Comparison of ENCODE assay signal across 26 cellular contexts in the genomic region with DNA sequence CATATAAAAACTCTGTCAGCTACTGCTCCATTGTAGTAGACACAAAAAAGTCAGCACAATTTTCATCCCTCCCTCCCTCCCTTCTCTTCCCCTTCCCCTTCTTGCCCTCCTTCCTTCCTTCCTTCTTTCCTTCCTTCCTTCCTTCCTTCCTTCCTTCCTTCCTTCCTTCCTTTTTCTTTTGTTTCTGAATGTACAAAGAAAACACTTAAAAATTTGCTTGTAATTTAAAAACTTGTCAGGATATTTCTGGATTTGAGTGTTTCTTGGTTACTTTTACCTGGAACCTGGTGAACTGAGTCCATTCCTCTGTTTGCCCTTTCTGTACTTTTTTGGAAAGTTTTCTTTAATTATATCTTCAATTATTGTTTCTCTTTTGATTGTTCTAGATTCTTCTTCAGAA. TPM values are rescaled to one million over a fixed set of nuclear protein-coding genes. Genes with fewer than 3 reads are reported as not detected.
A peak's percentile ranks its signal among the peaks of the same experiment; 100 is the strongest.
DNase-seq lines count a peak whose midpoint lies in the region; ATAC-seq, FAIRE-seq and TF ChIP-seq lines count a peak whose summit lies in the region.
"Had no signal": no experiment of that assay in that cellular context is flagged by ENCODE, and none has a peak within 500 bp of the region (broad histone marks: within the 10 kb centered on the region; RNA-seq: fewer than 3 reads in every experiment).

No MANE protein-coding gene starts in this region.

- intact Hi-C loops in HepG2 (cut with micrococcal nuclease; ENCODE audit: unreplicated experiment) (no loop called here), right lobe of liver (cut with DNase I) (no loop called here), vagina (cut with DNase I) (no loop called here)

- ATAC-seq in HepG2 (no peak), right lobe of liver (no peak), GM18861 (IDR thresholded peaks at IDR 0.05; ENCODE audit: unreplicated experiment) (no peak)
- ATAC-seq: effector memory CD8-positive, alpha-beta T cell; left colon had no signal

- no peak overlapping the region for H2AFZ ChIP-seq in HepG2 (ENCODE audit: low read length)

- POLR2A ChIA-PET in HepG2 (lab: Yijun Ruan, JAX): no interaction called here

- H4K20me1 ChIP-seq in HepG2 (ENCODE audit: insufficient read depth, low read length): no peaks in the 10 kb centered on the region

- H3K9me3 Mint-ChIP-seq in osteocyte (ENCODE audit: unreplicated experiment): peaks cover 5% of the 10 kb centered on the region
- H3K9me3 Mint-ChIP-seq: activated CD4-positive, alpha-beta T cell treated with anti-CD3 and anti-CD28 coated beads, Interleukin-2, amount 10 ng/mL, durations not matched to agents 7 days and 5 days; effector memory CD8-positive, alpha-beta T cell had no signal

- no peak for FAIRE-seq in HepG2 (lab: Jason Lieb, UNC)

- peak overlapping the region; percentile 94 for H3K27ac Mint-ChIP-seq in osteocyte (ENCODE audit: unreplicated experiment)
- H3K27ac Mint-ChIP-seq: effector memory CD8-positive, alpha-beta T cell had no signal

- no peak overlapping the region for H3K4me2 ChIP-seq in HepG2 (ENCODE audit: low read depth, low read length)

- TF ChIP-seq RAD21 in HepG2 (CRISPR knock-in tag; IDR thresholded peaks at IDR 0.05): no peak

- CTCF ChIA-PET in HepG2 (lab: Yijun Ruan, JAX; ENCODE audit: low intra/inter-chr PET ratio, low total read pairs): no interaction called here

- peaks cover 56% of the 10 kb centered on the region for H3K4me1 Mint-ChIP-seq in osteocyte (ENCODE audit: unreplicated experiment)

- H3K4me3 Mint-ChIP-seq in osteocyte (ENCODE audit: unreplicated experiment): peak overlapping the region; percentile 36
- H3K4me3 Mint-ChIP-seq: activated CD4-positive, alpha-beta T cell treated with anti-CD3 and anti-CD28 coated beads, Interleukin-2, amount 10 ng/mL, durations not matched to agents 7 days and 5 days; effector memory CD8-positive, alpha-beta T cell had no signal

- no peak overlapping the region for H3K27ac ChIP-seq in HepG2 (ENCODE audit: extremely low read length, insufficient read depth, low read length)
- no peak overlapping the region for H3K27ac ChIP-seq in right lobe of liver
- H3K27ac ChIP-seq in brain microvascular endothelial cell: peak overlapping the region; percentile 53
- peak overlapping the region; percentile 47 for H3K27ac ChIP-seq in vagina
- H3K27ac ChIP-seq: neutrophil, RWPE1, VCaP had no signal

- in situ Hi-C loops in HepG2 (cut with HindIII; ENCODE audit: extremely low pct_ligation_motif_present, low pct_unique_long_range_greater_than_20kb) (no loop called here), brain microvascular endothelial cell (cut with HindIII; ENCODE audit: low pct_ligation_motif_present, low sequenced_read_pairs) (no loop called here)

- no TSS peak for BruUV-seq in HepG2 (replicated peaks; lab: Mats Ljungman, UMichigan)

- H3K79me2 ChIP-seq in HepG2 (ENCODE audit: insufficient read depth, low read length): no peaks in the 10 kb centered on the region

- H3K4me1 ChIP-seq in HepG2 (ENCODE audit: insufficient read depth, low read length): peaks cover 13% of the 10 kb centered on the region
- H3K4me1 ChIP-seq in right lobe of liver: peaks cover 0 to 13% (median 3%) of the 10 kb centered on the region in 4 donors
- peaks cover 27% of the 10 kb centered on the region for H3K4me1 ChIP-seq in vagina

- no peaks in the 10 kb centered on the region for H3K27me3 Mint-ChIP-seq in osteocyte (ENCODE audit: unreplicated experiment)
- H3K27me3 Mint-ChIP-seq: effector memory CD8-positive, alpha-beta T cell had no signal

- TF ChIP-seq CTCF in HepG2 (CRISPR knock-in tag; IDR thresholded peaks at IDR 0.05) (no peak), right lobe of liver (IDR thresholded peaks at IDR 0.05) (no peak), brain microvascular endothelial cell (IDR thresholded peaks at IDR 0.05; ENCODE audit: low read depth, low read length, missing control alignments) (no peak), osteocyte (IDR thresholded peaks at IDR 0.05) (no peak), vagina (IDR thresholded peaks at IDR 0.05) (no peak)

- no peak for TF ChIP-seq EP300 in HepG2 (IDR thresholded peaks at IDR 0.05; ENCODE audit: low read depth in 2 of 2, low read length in 2 of 2)
- TF ChIP-seq EP300 in HepG2 (CRISPR knock-in tag; IDR thresholded peaks at IDR 0.05; ENCODE audit: borderline replicate concordance): no peak

- H3K36me3 ChIP-seq in HepG2 (replicated peaks in 1 of 2; ENCODE audit: control insufficient read depth in 1 of 2, insufficient read depth in 2 of 2, low read length in 2 of 2) (no peaks in the 10 kb centered on the region), right lobe of liver (no peaks in the 10 kb centered on the region), brain microvascular endothelial cell (replicated peaks) (no peaks in the 10 kb centered on the region), vagina (no peaks in the 10 kb centered on the region)
- H3K36me3 ChIP-seq: neutrophil had no signal

- H3K9ac ChIP-seq in HepG2 (ENCODE audit: insufficient read depth, low read depth, low read length): no peak overlapping the region

- TF ChIP-seq POLR2A in HepG2 (IDR thresholded peaks at IDR 0.05; ENCODE audit: insufficient read depth in 1 of 2, low read depth in 2 of 2, low read length in 2 of 2) (no peak), right lobe of liver (IDR thresholded peaks at IDR 0.05) (no peak), vagina (IDR thresholded peaks at IDR 0.05) (no peak)

- H3K27me3 ChIP-seq in HepG2 (ENCODE audit: control insufficient read depth in 1 of 2, insufficient read depth in 2 of 2, low read length in 2 of 2) (no peaks in the 10 kb centered on the region; a peak in 1 of 5 replicates), right lobe of liver (no peaks in the 10 kb centered on the region), brain microvascular endothelial cell (replicated peaks) (no peaks in the 10 kb centered on the region), vagina (no peaks in the 10 kb centered on the region)

- H3K9me3 ChIP-seq in HepG2 (ENCODE audit: low read length): no peaks in the 10 kb centered on the region
- no peaks in the 10 kb centered on the region for H3K9me3 ChIP-seq in right lobe of liver
- no peaks in the 10 kb centered on the region for H3K9me3 ChIP-seq in vagina
- H3K9me3 ChIP-seq: neutrophil had no signal

- H3K4me3 ChIP-seq in HepG2 (replicated peaks in 1 of 3; ENCODE audit: insufficient read depth in 1 of 3, low read depth in 2 of 3, low read length in 3 of 3) (no peak overlapping the region), right lobe of liver (no peak overlapping the region), brain microvascular endothelial cell (ENCODE audit: low read depth, low read length) (no peak overlapping the region), vagina (no peak overlapping the region)

- H3K36me3 Mint-ChIP-seq in osteocyte (ENCODE audit: unreplicated experiment): peaks cover 3% of the 10 kb centered on the region

- DNase-seq in HepG2 (ENCODE audit: low spot score) (no peak), right lobe of liver (no peak), brain microvascular endothelial cell (no peak), osteocyte (ENCODE audit: extremely low spot score, unreplicated experiment) (no peak), vagina (ENCODE audit: extremely low spot score in 2 of 2) (no peak), NCI-H446 treated with DMSO at 0.1 percent for 48 hours (lab: John Stamatoyannopoulos, UW) (no peak), NCI-H524 treated with DMSO at 0.1 percent for 48 hours (lab: John Stamatoyannopoulos, UW) (no peak)
- DNase-seq: activated CD4-positive, alpha-beta T cell treated with anti-CD3 and anti-CD28 coated beads, Interleukin-2, amount 10 ng/mL, durations not matched to agents 7 days and 5 days; activated CD8-positive, alpha-beta memory T cell treated with anti-CD3 and anti-CD28 coated beads, Interleukin-2, amount 50 U/mL, for 4 hours; activated gamma-delta T cell; amygdala; DMS 273 treated with DMSO at 0.1 percent for 48 hours; effector memory CD8-positive, alpha-beta T cell; left colon; NCI-H1436 treated with DMSO at 0.1 percent for 48 hours; NCI-H526 treated with DMSO at 0.1 percent for 48 hours had no signal

TF ChIP-seq in HepG2, 621 proteins besides CTCF, POLR2A, EP300 and RAD21:
- no peak for TF ChIP-seq TP53 (CRISPR knock-in tag; conservative IDR thresholded peaks at IDR 0.05)
- peak; percentile 5 for TF ChIP-seq HNRNPK (IDR thresholded peaks at IDR 0.05; ENCODE audit: low read depth, low read length, poor library complexity, severe bottlenecking)

RNA-seq across cellular contexts. Expression of gene PLET1, which starts 31.5 kb away (rescaled TPM):
- not detected in 2 replicates for total RNA-seq in HepG2 (2016; rRNA removed; fragmentation: Illumina TruSeq; extraction: Trizol)
- total RNA-seq in HepG2 (2016; cell fraction: cytosol; rRNA removed; fragmentation: Illumina TruSeq; extraction: Trizol; ENCODE audit: low read depth): not detected in 2 replicates
- not detected in 2 replicates for total RNA-seq in HepG2 (2016; cell fraction: insoluble cytoplasmic fraction; rRNA removed; fragmentation: Illumina TruSeq; extraction: Trizol)
- total RNA-seq in HepG2 (2016; cell fraction: membrane; rRNA removed; fragmentation: Illumina TruSeq; extraction: Trizol): not detected in 2 replicates
- total RNA-seq in HepG2 (2016; cell fraction: nucleus; rRNA removed; fragmentation: Illumina TruSeq; extraction: Trizol): not detected in 2 replicates
- not detected in 2 replicates for polyA plus RNA-seq in HepG2 (2011; rRNA removed)
- not detected in 2 replicates for polyA plus RNA-seq in HepG2 (2011; cell fraction: cytosol; rRNA removed)
- polyA plus RNA-seq in HepG2 (2011; cell fraction: nucleus; rRNA removed): not detected in 2 replicates
- polyA plus RNA-seq in HepG2 (2012): not detected in 2 replicates
- polyA plus RNA-seq in HepG2 (2016; cell fraction: cytosol; fragmentation: Illumina TruSeq; extraction: Trizol; ENCODE audit: low read depth): not detected in 2 replicates
- polyA plus RNA-seq in HepG2 (2016; cell fraction: insoluble cytoplasmic fraction; fragmentation: Illumina TruSeq; extraction: Trizol; ENCODE audit: low read depth): not detected in 2 replicates
- not detected in 2 replicates for polyA plus RNA-seq in HepG2 (2016; cell fraction: membrane; fragmentation: Illumina TruSeq; extraction: Trizol; ENCODE audit: low read depth)
- polyA plus RNA-seq in HepG2 (2016; cell fraction: nucleus; fragmentation: Illumina TruSeq; extraction: Trizol; ENCODE audit: insufficient read depth, low read depth): not detected in 2 replicates
- polyA minus RNA-seq in HepG2 (2011; rRNA and poly(A)+ RNA removed; ENCODE audit: low replicate concordance): not detected in 2 replicates
- polyA minus RNA-seq in HepG2 (2011; cell fraction: cytosol; rRNA and poly(A)+ RNA removed): not detected in 2 replicates
- not detected in 2 replicates for polyA minus RNA-seq in HepG2 (2011; cell fraction: nucleus; rRNA and poly(A)+ RNA removed)
- total RNA-seq in right lobe of liver: not detected
- total RNA-seq in osteocyte: not detected in 2 replicates
- total RNA-seq in vagina: not detected
- total RNA-seq: activated CD4-positive, alpha-beta T cell treated with anti-CD3 and anti-CD28 coated beads, Interleukin-2, amount 10 ng/mL, durations not matched to agents 7 days and 5 days; cerebellum; left colon; MCF 10A; mononuclear cell; renal cortical epithelial cell; T-helper 1 cell treated with Interleukin-12 subunit alpha and Interleukin-12 subunit beta and Interleukin-4 antibody, amounts not matched to agents 30 ng/mL and 1 ng/mL, for 36 hours; temporal lobe had no signal

Comparison
In these comparisons a context has a peak if more than half of its experiments do, and no peak if none do; other contexts are left out.
1. H3K27ac ChIP-seq: peak in brain microvascular endothelial cell (single experiment) and vagina (single experiment); none in HepG2 (single experiment) and right lobe of liver (0 of 3).